ENCODE assay signal across 8 cellular contexts in the genomic region with DNA sequence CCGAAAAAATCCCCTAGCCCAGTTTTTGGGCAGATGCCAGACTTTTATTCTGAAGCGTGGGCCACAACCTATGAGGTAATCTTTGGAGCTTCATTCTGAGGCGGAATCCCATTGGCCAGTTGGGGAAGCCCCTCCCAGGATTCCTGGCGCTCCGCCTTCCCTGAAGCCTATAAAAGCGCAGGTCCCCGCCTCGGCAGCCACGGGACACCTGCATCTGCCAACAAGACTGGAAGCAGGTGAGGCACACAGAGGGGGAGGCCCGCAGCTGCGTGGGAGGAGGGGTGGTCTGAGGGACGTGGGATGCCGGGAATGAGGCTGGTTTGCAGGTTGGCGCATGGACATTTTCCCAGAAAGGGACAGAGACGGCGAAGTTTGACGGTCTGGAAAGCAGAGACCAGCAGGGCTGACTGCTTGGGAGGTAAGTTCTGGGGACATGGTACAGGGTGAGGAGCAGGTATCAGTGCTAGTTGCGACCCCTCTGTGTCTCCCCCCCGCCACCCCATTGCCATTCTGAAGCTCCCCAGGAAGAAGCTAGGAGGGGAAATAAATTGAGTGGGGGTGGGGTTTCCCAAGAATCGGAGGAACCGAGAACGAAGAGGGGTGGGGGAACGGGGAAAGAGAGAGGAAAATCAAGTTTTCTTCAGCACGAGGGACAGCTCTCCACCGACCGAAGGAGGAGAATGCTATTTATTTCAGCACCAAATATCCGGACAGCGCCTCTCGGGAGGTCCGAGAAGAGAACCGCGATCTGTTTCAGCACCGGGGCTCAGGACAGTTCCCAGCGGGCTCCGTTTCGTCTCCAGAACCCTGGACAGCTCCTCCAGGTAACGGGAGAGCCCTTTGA. TPM values are rescaled to one million over a fixed set of nuclear protein-coding genes. Genes with fewer than 3 reads are reported as not detected.
DNase-seq lines count a peak whose midpoint lies in the region; TF ChIP-seq lines count a peak whose summit lies in the region.

No MANE protein-coding gene starts in this region.

- no peaks in the 10 kb centered on the region for H3K36me3 ChIP-seq in esophagus squamous epithelium

- H3K27me3 ChIP-seq in esophagus squamous epithelium = peaks cover 0 to 35% (median 0%) of the 10 kb centered on the region in 4 donors

- 10 to 11% methylated on average over 25 to 30 of the region's 37 CpGs for whole genome bisulfite sequencing in esophagus squamous epithelium, 2 donors

- H3K9me3 ChIP-seq in esophagus squamous epithelium = no peaks in the 10 kb centered on the region

- DNase-seq in Calu3 (peak; percentile 76), LHCN-M2 (ENCODE audit: low read depth) (peak; percentile 74), RKO (ENCODE audit: low spot score) (peak; percentile 88), germinal center (ENCODE audit: low spot score) (peak; percentile 86), nucleus accumbens (lab: John Stamatoyannopoulos, UW) (peak in 52 of 56 donors; percentile 6 to 89 (median 56)), substantia nigra (lab: John Stamatoyannopoulos, UW) (peak in 46 of 49 donors; percentile 1 to 95 (median 56)), esophagus squamous epithelium (lab: John Stamatoyannopoulos, UW) (no peak)
- DNase-seq in activated gamma-delta T cell treated with anti-CD3 and anti-CD28 coated beads, Interleukin-2, amount 50 U/mL, for 16 hours (ENCODE audit: low read depth) = peak; percentile 54

- H3K4me1 ChIP-seq in esophagus squamous epithelium = peaks cover 0 to 7% (median 0%) of the 10 kb centered on the region in 3 donors

- CTCF ChIA-PET in Calu3 (lab: Charles Lee) = interaction anchor here (0.5 kb wide), 1 partner anchor 137 kb away, joined by 3 read pairs; no protein-coding TSS in a partner anchor

- H3K4me1 Mint-ChIP-seq in Calu3 (ENCODE audit: low read depth, unreplicated experiment) = peaks cover 8% of the 10 kb centered on the region

- H3K27me3 Mint-ChIP-seq in Calu3 (ENCODE audit: unreplicated experiment) = peaks cover 48% of the 10 kb centered on the region

- BruUV-seq in Calu3 (replicated peaks; lab: Mats Ljungman, UMichigan) = no TSS peak

- TF ChIP-seq CTCF in Calu3 (IDR thresholded peaks at IDR 0.05; ENCODE audit: unreplicated experiment) (no peak), esophagus squamous epithelium (IDR thresholded peaks at IDR 0.05) (no peak)

- H3K27ac Mint-ChIP-seq in Calu3 (ENCODE audit: unreplicated experiment) = no peak overlapping the region

- H3K9me3 Mint-ChIP-seq in Calu3 (ENCODE audit: low read depth, unreplicated experiment) = no peaks in the 10 kb centered on the region

- peaks cover 3% of the 10 kb centered on the region for H3K36me3 Mint-ChIP-seq in Calu3 (ENCODE audit: insufficient read depth, unreplicated experiment)

- H3K4me3 ChIP-seq in esophagus squamous epithelium = no peak overlapping the region

- H3K4me3 Mint-ChIP-seq in Calu3 (ENCODE audit: low read depth, unreplicated experiment) = no peak overlapping the region

- intact Hi-C loops in Calu3 (cut with micrococcal nuclease; ENCODE audit: unreplicated experiment) = no loop called here
- intact Hi-C loops in esophagus squamous epithelium (cut with DNase I) = no loop called here

- no peak overlapping the region for H3K27ac ChIP-seq in substantia nigra (ENCODE audit: low read depth, low read length, poor library complexity, severe bottlenecking)
- no peak overlapping the region for H3K27ac ChIP-seq in esophagus squamous epithelium

- no peak for TF ChIP-seq POLR2A in esophagus squamous epithelium (IDR thresholded peaks at IDR 0.05)

RNA-seq across cellular contexts. Expression of a gene that starts 22.4 kb away (rescaled TPM):
- 8.8 and 10.2 TPM in 2 replicates for total RNA-seq in Calu3 (2022)
- 12.7 and 13.8 TPM in 2 replicates for total RNA-seq in LHCN-M2 (2014; rRNA removed)
- polyA plus RNA-seq in LHCN-M2 (2012) = 1.1 TPM
- 10 to 100 TPM; 16.8 to 22.7 (median 18.4) TPM for total RNA-seq in esophagus squamous epithelium

RNA-seq across cellular contexts. Expression of a gene that starts 45.5 kb away (rescaled TPM):
- total RNA-seq in Calu3 (2022) = 52.2 and 59.2 TPM in 2 replicates
- total RNA-seq in LHCN-M2 (2014; rRNA removed) = 107 and 109 TPM in 2 replicates
- polyA plus RNA-seq in LHCN-M2 (2012) = 82.5 TPM
- total RNA-seq in esophagus squamous epithelium = 10 to 100 TPM; 32.8 to 51.5 (median 47.7) TPM
